20 cellular contexts compared by ENCODE assay signal in genomic region chr20:43571771-43572170, GRCh38. TPM values are rescaled to one million over a fixed set of nuclear protein-coding genes. Genes with fewer than 3 reads are reported as not detected.
"Had no signal": no experiment of that assay in that cellular context is flagged by ENCODE, and none has a peak within 500 bp of the region (broad histone marks: within the 10 kb centered on the region; RNA-seq: fewer than 3 reads in every experiment).

No MANE protein-coding gene starts in this region.

- H3K4me3 ChIP-seq: PC-9 had no signal

- H3K27ac ChIP-seq: PC-9 had no signal

- ATAC-seq: activated CD4-positive, CD25-positive, alpha-beta regulatory T cell treated with anti-CD3 and anti-CD28 coated beads, Interleukin-2, amount 50 U/mL, for 24 hours; activated CD8-positive, alpha-beta T cell treated with anti-CD3 and anti-CD28 coated beads for 36 hours; activated T-cell treated with anti-CD3 and anti-CD28 coated beads, Interleukin-2, amount 50 U/mL, for 72 hours had no signal

- H3K27ac Mint-ChIP-seq: activated CD8-positive, alpha-beta T cell treated with anti-CD3 and anti-CD28 coated beads for 36 hours; activated naive CD4-positive, alpha-beta T cell treated with anti-CD3 and anti-CD28 coated beads, Interleukin-2, amount 10 ng/mL, durations not matched to agents 7 days and 5 days; activated T-cell treated with anti-CD3 and anti-CD28 coated beads, Interleukin-2, amount 50 U/mL, for 72 hours; activated T-helper 2 cell treated with anti-CD3 and anti-CD28 coated beads, Interferon-gamma antibody, Interleukin-2, Interleukin-4, amounts not matched to agents 10 μg/mL and 5 μg/mL and 100 μg/mL, durations not matched to agents 14 hours and 24 hours and 36 hours; T-helper 1 cell treated with Interleukin-12 subunit alpha and Interleukin-12 subunit beta and Interleukin-4 antibody, amounts not matched to agents 30 μg/mL and 1 μg/mL, for 36 hours had no signal

- H3K27me3 Mint-ChIP-seq: activated CD8-positive, alpha-beta T cell treated with anti-CD3 and anti-CD28 coated beads for 36 hours; activated naive CD4-positive, alpha-beta T cell treated with anti-CD3 and anti-CD28 coated beads, Interleukin-2, amount 10 ng/mL, durations not matched to agents 7 days and 5 days; activated naive CD8-positive, alpha-beta T cell treated with anti-CD3 and anti-CD28 coated beads for 36 hours had no signal

- H3K4me1 Mint-ChIP-seq: activated naive CD4-positive, alpha-beta T cell treated with anti-CD3 and anti-CD28 coated beads, Interleukin-2, amount 10 ng/mL, durations not matched to agents 7 days and 5 days; activated naive CD8-positive, alpha-beta T cell treated with anti-CD3 and anti-CD28 coated beads for 36 hours had no signal

- H2AFZ ChIP-seq: PC-9 had no signal

- H3K4me3 Mint-ChIP-seq: activated CD8-positive, alpha-beta T cell treated with anti-CD3 and anti-CD28 coated beads for 36 hours; activated naive CD4-positive, alpha-beta T cell treated with anti-CD3 and anti-CD28 coated beads, Interleukin-2, amount 10 ng/mL, durations not matched to agents 7 days and 5 days; activated naive CD8-positive, alpha-beta T cell treated with anti-CD3 and anti-CD28 coated beads for 36 hours; activated T-cell treated with anti-CD3 and anti-CD28 coated beads, Interleukin-2, amount 50 U/mL, for 72 hours; T-helper 1 cell treated with Interleukin-12 subunit alpha and Interleukin-12 subunit beta and Interleukin-4 antibody, amounts not matched to agents 30 μg/mL and 1 μg/mL, for 36 hours had no signal

- H3K9me3 Mint-ChIP-seq: activated CD8-positive, alpha-beta T cell treated with anti-CD3 and anti-CD28 coated beads for 36 hours; activated naive CD4-positive, alpha-beta T cell treated with anti-CD3 and anti-CD28 coated beads, Interleukin-2, amount 10 ng/mL, durations not matched to agents 7 days and 5 days; activated naive CD8-positive, alpha-beta T cell treated with anti-CD3 and anti-CD28 coated beads for 36 hours; activated T-cell treated with anti-CD3 and anti-CD28 coated beads, Interleukin-2, amount 50 U/mL, for 72 hours; activated T-helper 2 cell treated with anti-CD3 and anti-CD28 coated beads, Interferon-gamma antibody, Interleukin-2, Interleukin-4, amounts not matched to agents 10 μg/mL and 5 μg/mL and 100 μg/mL, durations not matched to agents 14 hours and 24 hours and 36 hours; T-helper 1 cell treated with Interleukin-12 subunit alpha and Interleukin-12 subunit beta and Interleukin-4 antibody, amounts not matched to agents 30 μg/mL and 1 μg/mL, for 36 hours had no signal

- H3K4me2 ChIP-seq: PC-9 had no signal

- H3K36me3 Mint-ChIP-seq: activated naive CD4-positive, alpha-beta T cell treated with anti-CD3 and anti-CD28 coated beads, Interleukin-2, amount 10 ng/mL, durations not matched to agents 7 days and 5 days; activated naive CD8-positive, alpha-beta T cell treated with anti-CD3 and anti-CD28 coated beads for 36 hours had no signal

- DNase-seq: activated CD4-positive, alpha-beta T cell treated with anti-CD3 and anti-CD28 coated beads for 4 hours; activated CD8-positive, alpha-beta memory T cell treated with anti-CD3 and anti-CD28 coated beads, Interleukin-2, amount 50 U/mL, for 4 hours; activated CD8-positive, alpha-beta T cell treated with anti-CD3 and anti-CD28 coated beads for 36 hours; activated gamma-delta T cell treated with Interleukin-2 at 50 U/mL for 16 hours; activated naive CD4-positive, alpha-beta T cell treated with anti-CD3 and anti-CD28 coated beads, Interleukin-2, amount 10 ng/mL, durations not matched to agents 7 days and 5 days; activated naive CD8-positive, alpha-beta T cell treated with anti-CD3 and anti-CD28 coated beads for 36 hours; activated T-cell treated with anti-CD3 and anti-CD28 coated beads, Interleukin-2, amount 50 U/mL, for 72 hours; caudate nucleus; MM.1S; NCI-H1105; NCI-H1436; NCI-H1694 treated with DMSO at 0.1 percent for 48 hours; NCI-H2029 treated with DMSO at 0.1 percent for 48 hours; NCI-H510A treated with DMSO at 0.1 percent for 48 hours; PC-9; SHP77 treated with DMSO at 0.1 percent for 48 hours had no signal

RNA-seq across cellular contexts. Expression of gene SGK2, which starts 12.9 kb away (rescaled TPM):
- total RNA-seq: SK-MEL-5 had no signal
